In the genomic region with DNA sequence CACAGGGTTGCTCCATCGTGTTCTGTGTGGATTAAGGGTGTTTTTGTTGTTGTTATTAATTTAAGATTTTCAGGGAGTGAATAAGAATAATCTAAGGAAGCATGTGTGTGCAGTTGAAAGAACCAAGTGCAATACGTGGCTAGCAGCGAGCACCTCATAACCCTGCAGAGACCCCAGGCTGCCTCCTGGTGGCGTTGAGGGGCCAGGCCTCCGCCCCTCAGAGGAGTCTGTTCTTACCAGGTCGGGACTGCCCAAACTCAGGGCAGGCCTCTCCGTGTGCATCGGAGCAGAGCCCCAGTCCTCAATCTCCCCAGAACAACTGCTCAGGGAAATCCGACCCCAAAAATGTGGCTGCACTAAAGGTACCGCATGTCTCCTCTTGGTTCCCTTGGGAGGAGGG, we compare ENCODE assay signal across 16 cellular contexts. TPM values are rescaled to one million over a fixed set of nuclear protein-coding genes. Genes with fewer than 3 reads are reported as not detected.
DNase-seq lines count a peak whose midpoint lies in the region; ATAC-seq and TF ChIP-seq lines count a peak whose summit lies in the region.
"Had no signal": no experiment of that assay in that cellular context is flagged by ENCODE, and none has a peak within 500 bp of the region (broad histone marks: within the 10 kb centered on the region; RNA-seq: fewer than 3 reads in every experiment).

No MANE protein-coding gene starts in this region.

- no peaks in the 10 kb centered on the region for H3K27me3 Mint-ChIP-seq in neural crest cell (ENCODE audit: low read depth)

- H3K4me1 Mint-ChIP-seq in neural crest cell, result no peaks in the 10 kb centered on the region

- no peaks in the 10 kb centered on the region for H3K9me3 Mint-ChIP-seq in neural crest cell
- H3K9me3 Mint-ChIP-seq: CD8-positive, alpha-beta T cell had no signal

- H3K4me3 ChIP-seq in choroid plexus epithelial cell (ENCODE audit: low read depth, low read length), result no peak overlapping the region

- no peak for ATAC-seq in HG03097 (IDR thresholded peaks at IDR 0.05; ENCODE audit: low FRiP score, unreplicated experiment)
- ATAC-seq in HG03439 (IDR thresholded peaks at IDR 0.05; ENCODE audit: unreplicated experiment), result no peak

- no peak overlapping the region for H3K4me3 Mint-ChIP-seq in neural crest cell
- H3K4me3 Mint-ChIP-seq: CD8-positive, alpha-beta T cell had no signal

- peaks cover 12% of the 10 kb centered on the region for H3K36me3 Mint-ChIP-seq in neural crest cell (ENCODE audit: low read depth)

- no peak overlapping the region for H3K27ac Mint-ChIP-seq in neural crest cell (ENCODE audit: unreplicated experiment)

- TF ChIP-seq CTCF in GM12872 (IDR thresholded peaks at IDR 0.05; ENCODE audit: insufficient read depth, low read depth, low read length) (peak; percentile 37; the same call in 2 of the 3 replicates), choroid plexus epithelial cell (conservative IDR thresholded peaks at IDR 0.05; ENCODE audit: low read depth, low read length) (peak; percentile 31), neural crest cell (conservative IDR thresholded peaks at IDR 0.05) (peak; percentile 42)

- DNase-seq in NAMALWA (ENCODE audit: low spot score), result peak; percentile 30
- no peak for DNase-seq in choroid plexus epithelial cell (ENCODE audit: low read depth)
- DNase-seq in neural crest cell (ENCODE audit: low read depth, low spot score), result no peak
- no peak for DNase-seq in ureter (ENCODE audit: low spot score)
- no peak for DNase-seq in activated naive CD4-positive, alpha-beta T cell treated with Interleukin-2 at 50 U/mL for 16 hours
- DNase-seq: activated naive CD4-positive, alpha-beta T cell treated with anti-CD3 and anti-CD28 coated beads, Interleukin-2, amount 50 U/mL, for 16 hours; CD8-positive, alpha-beta T cell; central memory CD4-positive, alpha-beta T cell; IMR-90; NCI-H1417 treated with DMSO at 0.1 percent for 48 hours; SIG-M5 had no signal

RNA-seq across cellular contexts. Expression of gene IL31, which starts 36.8 kb away (rescaled TPM):
- not detected in 2 replicates for total RNA-seq in neural crest cell
- total RNA-seq in ureter, result not detected
- total RNA-seq: CD8-positive, alpha-beta T cell; IMR-90; liver; subcutaneous adipose tissue had no signal

RNA-seq across cellular contexts. Expression of gene LRRC43, which starts 45.7 kb away (rescaled TPM):
- total RNA-seq in neural crest cell (1.1 and 1.7 TPM in 2 replicates), ureter (0.86 TPM)

RNA-seq across cellular contexts. Expression of gene MLXIP, which starts 58.7 kb away (rescaled TPM):
- total RNA-seq in neural crest cell (39.8 and 44.5 TPM in 2 replicates), ureter (72.2 TPM)
